ENCODE assay signal across 30 cellular contexts in genomic region chr16:74759564-74759963, GRCh38. TPM values are rescaled to one million over a fixed set of nuclear protein-coding genes. Genes with fewer than 3 reads are reported as not detected.
"Had no signal": no experiment of that assay in that cellular context is flagged by ENCODE, and none has a peak within 500 bp of the region (broad histone marks: within the 10 kb centered on the region; RNA-seq: fewer than 3 reads in every experiment).

No MANE protein-coding gene starts in this region.

- DNase-seq: activated CD4-positive, alpha-beta T cell treated with anti-CD3 and anti-CD28 coated beads for 4 hours; activated CD4-positive, alpha-beta T cell treated with anti-CD3 and anti-CD28 coated beads, Interleukin-2, amount 50 U/mL, for 48 hours; activated CD8-positive, alpha-beta memory T cell treated with anti-CD3 and anti-CD28 coated beads for 24 hours; activated gamma-delta T cell treated with Interleukin-2 at 50 U/mL for 16 hours; colonic mucosa; effector CD8-positive, alpha-beta T cell; esophagus squamous epithelium; foreskin melanocyte; heart right ventricle; lower lobe of right lung; mesenchymal stem cell; ovary; retina; sigmoid colon; stimulated activated CD4-positive, alpha-beta T cell treated with anti-CD3 and anti-CD28 coated beads, Interleukin-1b, Interleukin-23, amount 100 ng/mL, for 48 hours; stimulated activated CD4-positive, alpha-beta T cell treated with anti-CD3 and anti-CD28 coated beads, Interleukin-4, amount 100 ng/mL, for 4 hours; stimulated activated CD8-positive, alpha-beta memory T cell treated with anti-CD3 and anti-CD28 coated beads, Interleukin-4, amount 100 ng/mL, for 48 hours; stimulated activated naive B cell treated with anti-CD40 and anti-IgM and Interleukin-4, amounts not matched to agents 10 μg/mL and 1 μg/mL and 100 μg/mL, for 72 hours; T-helper 1 cell had no signal

- H3K27me3 ChIP-seq: colonic mucosa, ovary, tibial nerve had no signal

- H3K9me3 ChIP-seq: colonic mucosa, esophagus squamous epithelium, heart right ventricle, lower lobe of right lung, ovary, prostate gland, sigmoid colon, tibial nerve had no signal

- H3K36me3 ChIP-seq: colonic mucosa, esophagus squamous epithelium, heart right ventricle, lower lobe of right lung, ovary, prostate gland, sigmoid colon, tibial nerve had no signal

- H3K4me3 ChIP-seq: colonic mucosa, esophagus squamous epithelium, heart right ventricle, lower lobe of right lung, ovary, prostate gland, sigmoid colon, tibial nerve had no signal

- H3K27ac ChIP-seq: colonic mucosa, esophagus squamous epithelium, heart right ventricle, lower lobe of right lung, ovary, prostate gland, sigmoid colon, VCaP had no signal

- H3K4me1 Mint-ChIP-seq: activated naive CD4-positive, alpha-beta T cell treated with anti-CD3 and anti-CD28 coated beads, Interleukin-2, amount 50 U/mL, for 24 hours; nephron; stimulated activated naive B cell treated with anti-CD40 and anti-IgM and Interleukin-4, amounts not matched to agents 10 μg/mL and 1 μg/mL and 100 μg/mL, for 72 hours had no signal

- FAIRE-seq: bronchial epithelial cell, endometrium, small intestine had no signal

- H3K4me3 Mint-ChIP-seq: activated naive CD4-positive, alpha-beta T cell treated with anti-CD3 and anti-CD28 coated beads, Interleukin-2, amount 50 U/mL, for 24 hours; nephron; stimulated activated naive B cell treated with anti-CD40 and anti-IgM and Interleukin-4, amounts not matched to agents 10 μg/mL and 1 μg/mL and 100 μg/mL, for 72 hours had no signal

- H3K4me1 ChIP-seq: colonic mucosa, esophagus squamous epithelium, heart right ventricle, lower lobe of right lung, prostate gland, sigmoid colon had no signal

- ATAC-seq: heart right ventricle, left lobe of liver, lower lobe of right lung had no signal

- H3K36me3 Mint-ChIP-seq: activated naive CD4-positive, alpha-beta T cell treated with anti-CD3 and anti-CD28 coated beads, Interleukin-2, amount 50 U/mL, for 24 hours; stimulated activated naive B cell treated with anti-CD40 and anti-IgM and Interleukin-4, amounts not matched to agents 10 μg/mL and 1 μg/mL and 100 μg/mL, for 72 hours had no signal

- H3K9me3 Mint-ChIP-seq: activated naive CD4-positive, alpha-beta T cell treated with anti-CD3 and anti-CD28 coated beads, Interleukin-2, amount 50 U/mL, for 24 hours; nephron; stimulated activated naive B cell treated with anti-CD40 and anti-IgM and Interleukin-4, amounts not matched to agents 10 μg/mL and 1 μg/mL and 100 μg/mL, for 72 hours had no signal

- H3K27ac Mint-ChIP-seq: activated naive CD4-positive, alpha-beta T cell treated with anti-CD3 and anti-CD28 coated beads, Interleukin-2, amount 50 U/mL, for 24 hours; nephron; stimulated activated naive B cell treated with anti-CD40 and anti-IgM and Interleukin-4, amounts not matched to agents 10 μg/mL and 1 μg/mL and 100 μg/mL, for 72 hours had no signal

RNA-seq across cellular contexts. Expression of gene FA2H, which starts 15.1 kb away (rescaled TPM):
- total RNA-seq: dermis microvascular lymphatic vessel endothelial cell, glomerular endothelial cell, left lobe of liver had no signal
